Comparison of ENCODE assay signal across 8 cellular contexts in genomic region chr6:107459283-107460073, GRCh38. TPM values are rescaled to one million over a fixed set of nuclear protein-coding genes. Genes with fewer than 3 reads are reported as not detected.
DNase-seq lines count a peak whose midpoint lies in the region; ATAC-seq and TF ChIP-seq lines count a peak whose summit lies in the region.

TSS of gene PDSS2 (minus strand) at chr6:107459564. CDS start at chr6:107459285, 279 bp downstream.

- H3K9me3 Mint-ChIP-seq in CD4-positive, alpha-beta T cell, result no peaks in the 10 kb centered on the region

- TF ChIP-seq CTCF in CD4-positive, alpha-beta T cell (IDR thresholded peaks at IDR 0.05), result no peak
- peak; percentile 32 for TF ChIP-seq CTCF in liver (IDR thresholded peaks at IDR 0.05; ENCODE audit: low read depth, low read length, missing input control)

- H3K4me1 ChIP-seq in liver (ENCODE audit: control insufficient read depth in 4 of 4, insufficient read depth in 4 of 4, low read length in 3 of 4), result peaks cover 4 to 30% (median 14%) of the 10 kb centered on the region in 4 donors

- H3K36me3 ChIP-seq in liver (ENCODE audit: control insufficient read depth in 4 of 4, insufficient read depth in 3 of 4, low read depth in 1 of 4, low read length in 3 of 4), result no peaks in the 10 kb centered on the region

- H3K27me3 Mint-ChIP-seq in CD4-positive, alpha-beta T cell, result no peaks in the 10 kb centered on the region

- TF ChIP-seq RAD21 in liver (IDR thresholded peaks at IDR 0.05), result peak; percentile 71

- peak within 1 kb of the TSS; percentile 71 to 98 (median 94) for H3K4me3 ChIP-seq in liver (ENCODE audit: low read depth in 1 of 3, low read length in 3 of 3)

- H3K4me1 Mint-ChIP-seq in CD4-positive, alpha-beta T cell (ENCODE audit: low read depth), result peaks cover 23% of the 10 kb centered on the region

- ATAC-seq in CD4-positive, alpha-beta T cell (ENCODE audit: poor library complexity), result peak; percentile 96
- peak; percentile 94 for ATAC-seq in GM19397 (IDR thresholded peaks at IDR 0.05; ENCODE audit: unreplicated experiment)
- ATAC-seq in HG03571 (IDR thresholded peaks at IDR 0.05; ENCODE audit: unreplicated experiment), result peak; percentile 93

- H3K27ac ChIP-seq in CD4-positive, alpha-beta T cell (ENCODE audit: low read depth, low read length), result peak within 1 kb of the TSS; percentile 71
- H3K27ac ChIP-seq in liver (ENCODE audit: low read depth in 1 of 2, low read length in 2 of 2), result peak within 1 kb of the TSS; percentile 94

- H3K4me3 Mint-ChIP-seq in CD4-positive, alpha-beta T cell, result peak within 1 kb of the TSS; percentile 94

- intact Hi-C loops in CD4-positive, alpha-beta T cell (cut with DNase I, micrococcal nuclease), result loop anchor here in 1 of 2 experiments (5.0 to 10.0 kb wide), 8 partner anchors 345 to 1925 kb away; partner anchors contain the start of genes AFG1L, ATG5, BEND3 and CD164

- POLR2A ChIA-PET in CD4-positive, alpha-beta T cell (lab: Charles Lee), result interaction anchor here (0.5 to 1.6 kb wide), 17 partner anchors 9 to 1924 kb away, joined by 3 to 9 read pairs (median 4); partner anchors contain the start of genes BEND3, MTRES1, SEC63 and SNX3

- H3K9me3 ChIP-seq in CD4-positive, alpha-beta T cell (ENCODE audit: control insufficient read depth, low read length), result no peaks in the 10 kb centered on the region
- H3K9me3 ChIP-seq in liver (ENCODE audit: control insufficient read depth in 4 of 4, low read length in 3 of 4), result no peaks in the 10 kb centered on the region

- peak; percentile 89 to 98 (median 96) for DNase-seq in CD4-positive, alpha-beta T cell
- DNase-seq in NCI-H774 (lab: John Stamatoyannopoulos, UW) (peak; percentile 100), dermis microvascular lymphatic vessel endothelial cell (ENCODE audit: low read depth in 2 of 2) (peak; percentile 91 to 96)
- peak; percentile 99 for DNase-seq in activated CD4-positive, alpha-beta T cell treated with anti-CD3 and anti-CD28 coated beads, Interleukin-2, amount 50 U/mL, for 4 hours
- DNase-seq in stimulated activated CD4-positive, alpha-beta T cell treated with anti-CD3 and anti-CD28 coated beads, Interleukin-4, amount 100 ng/mL, for 24 hours, result peak; percentile 99

- CTCF ChIA-PET in CD4-positive, alpha-beta T cell (lab: Charles Lee), result interaction anchor here (0.5 to 1.9 kb wide), 8 partner anchors 22 to 839 kb away, joined by 3 to 9 read pairs (median 3); partner anchors contain the start of gene MTRES1

- H3K9ac ChIP-seq in liver (ENCODE audit: low read depth in 1 of 2, low read length in 2 of 2), result peak within 1 kb of the TSS; percentile 90 to 100

- peaks cover 25% of the 10 kb centered on the region for H3K36me3 Mint-ChIP-seq in CD4-positive, alpha-beta T cell (ENCODE audit: low read depth)

- no peaks in the 10 kb centered on the region for H3K27me3 ChIP-seq in CD4-positive, alpha-beta T cell (ENCODE audit: control insufficient read depth, insufficient read depth, low read length)
- no peaks in the 10 kb centered on the region for H3K27me3 ChIP-seq in liver (ENCODE audit: control insufficient read depth in 4 of 4, insufficient read depth in 4 of 4, low read length in 3 of 4)

- WGBS in liver, result under 1% methylated on average over 46 of the region's 46 CpGs

- peak within 1 kb of the TSS; percentile 97 for H3K27ac Mint-ChIP-seq in CD4-positive, alpha-beta T cell

TF ChIP-seq in liver, 16 proteins besides CTCF, POLR2A, EP300 and RAD21:
- no peak for TF ChIP-seq FOXA2 (IDR thresholded peaks at IDR 0.05)
- peak in 1 of 2 donors; percentile 56 for TF ChIP-seq GABPA (IDR thresholded peaks at IDR 0.05 in 1 of 2, conservative IDR thresholded peaks at IDR 0.05 in 1 of 2)
- TF ChIP-seq REST (IDR thresholded peaks at IDR 0.05), result peak; percentile 90
- TF ChIP-seq YY1 (IDR thresholded peaks at IDR 0.05), result peak; percentile 99
- peak; percentile 95 for TF ChIP-seq NR2F2 (IDR thresholded peaks at IDR 0.05)
- peak; percentile 59 to 65 for TF ChIP-seq HNF4A (conservative IDR thresholded peaks at IDR 0.05)
- TF ChIP-seq HNF4G (IDR thresholded peaks at IDR 0.05), result peak; percentile 49
- peak; percentile 94 for TF ChIP-seq TAF1 (conservative IDR thresholded peaks at IDR 0.05)
- peak; percentile 32 for TF ChIP-seq FOXA1 (IDR thresholded peaks at IDR 0.05)
- peak; percentile 90 for TF ChIP-seq SP1 (IDR thresholded peaks at IDR 0.05)
- peak; percentile 94 to 96 for TF ChIP-seq RXRA (IDR thresholded peaks at IDR 0.05)
- peak; percentile 100 for TF ChIP-seq EGR1 (IDR thresholded peaks at IDR 0.05; ENCODE audit: low read depth in 2 of 2)
- TF ChIP-seq JUND (IDR thresholded peaks at IDR 0.05), result peak; percentile 34 to 60
- peak; percentile 83 for TF ChIP-seq MAX (IDR thresholded peaks at IDR 0.05)
- peak; percentile 94 for TF ChIP-seq ZBTB33 (IDR thresholded peaks at IDR 0.05)
- TF ChIP-seq ATF3 (IDR thresholded peaks at IDR 0.05), result peak; percentile 55

RNA-seq across cellular contexts. Expression of gene PDSS2, which starts in this region (rescaled TPM):
- 1 to 10 TPM; 5.8 to 6.6 TPM for total RNA-seq in CD4-positive, alpha-beta T cell
- total RNA-seq in dermis microvascular lymphatic vessel endothelial cell (5.5 and 5.6 TPM in 2 replicates), liver (10 to 100 TPM; 10.5 to 20.9 TPM)
- 10 to 100 TPM; 14.6 to 17.5 TPM for polyA plus RNA-seq in liver

Comparison
In these comparisons a context has a peak if more than half of its experiments do, and no peak if none do; other contexts are left out.
1. Peak in every context shown above with its lines: DNase-seq, ATAC-seq, H3K4me3 ChIP-seq and H3K27ac ChIP-seq.